8 cellular contexts compared by ENCODE assay signal in the genomic region with DNA sequence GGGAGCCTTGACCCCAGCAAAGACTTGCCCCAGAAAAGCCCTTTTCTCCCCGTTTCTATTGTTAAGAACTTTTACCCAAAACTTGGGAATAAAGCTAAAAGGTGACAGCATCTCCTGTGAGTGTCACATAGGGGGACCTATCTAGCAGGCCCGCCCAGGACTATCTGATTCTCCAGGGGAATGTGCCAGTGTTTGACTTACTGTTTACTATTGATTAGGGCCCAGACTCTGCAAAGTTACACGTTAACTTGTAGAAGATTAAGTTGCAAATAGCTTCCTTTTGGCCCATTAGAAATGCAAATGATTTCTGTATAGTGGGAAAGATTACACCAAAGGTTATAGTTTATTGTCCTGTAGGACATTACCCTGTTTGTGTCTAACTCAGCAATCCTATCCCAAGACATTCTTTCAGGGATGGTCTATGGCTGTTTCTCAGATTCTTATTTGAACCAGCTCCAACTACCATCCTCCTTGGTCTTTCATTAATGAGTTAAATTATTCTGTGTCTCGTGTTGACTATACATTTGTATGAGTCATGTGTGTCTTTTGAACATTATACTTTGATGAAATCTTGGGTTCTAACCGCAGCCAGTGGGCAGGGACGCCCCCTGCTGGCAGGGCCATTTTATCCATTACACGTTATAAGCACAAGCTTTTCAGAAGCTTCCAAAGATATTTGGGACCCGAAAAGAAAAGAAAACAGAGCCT.
DNase-seq lines count a peak whose midpoint lies in the region; ATAC-seq and TF ChIP-seq lines count a peak whose summit lies in the region.

No MANE protein-coding gene starts in this region.

- H3K27ac ChIP-seq in SU-DHL-6 (ENCODE audit: low read depth, low read length), result no peak overlapping the region

- no peaks in the 10 kb centered on the region for H3K79me2 ChIP-seq in SU-DHL-6 (ENCODE audit: insufficient read depth, low read length)

- TF ChIP-seq CTCF in SU-DHL-6 (IDR thresholded peaks at IDR 0.05; ENCODE audit: insufficient read depth, low read length, poor library complexity, severe bottlenecking), result peak; percentile 66

- no peaks in the 10 kb centered on the region for H3F3A ChIP-seq in SU-DHL-6 (ENCODE audit: insufficient read depth)

- DNase-seq in ACHN (peak; percentile 25), HEK293T (ENCODE audit: extremely low spot score) (peak; percentile 45), adipocyte (ENCODE audit: low read depth) (peak; percentile 28), left kidney (ENCODE audit: low read depth, low spot score) (peak; percentile 35), GM19238 (ENCODE audit: insufficient read length, low spot score) (no peak)
- DNase-seq in stimulated activated CD8-positive, alpha-beta memory T cell treated with anti-CD3 and anti-CD28 coated beads, Interleukin-15, amount 100 ng/mL, for 4 hours (ENCODE audit: low read depth in 2 of 2), result peak; percentile 35 to 43

- CTCF ChIA-PET in HEK293T (lab: Yijun Ruan, JAX), result interaction anchor here (0.6 to 3.2 kb wide), 10 partner anchors 11 to 1865 kb away, joined by 3 to 13 read pairs (median 4); no protein-coding TSS in a partner anchor

- no peaks in the 10 kb centered on the region for H4K20me1 ChIP-seq in SU-DHL-6 (ENCODE audit: low read depth, low read length)

- POLR2A ChIA-PET in HEK293T (lab: Yijun Ruan, JAX), result no interaction called here

- H2AFZ ChIP-seq in SU-DHL-6 (ENCODE audit: low read depth, low read length, severe bottlenecking), result no peak overlapping the region

- no peak for ATAC-seq in GM19463 (IDR thresholded peaks at IDR 0.05; ENCODE audit: unreplicated experiment)

- H3K4me2 ChIP-seq in SU-DHL-6 (ENCODE audit: low read depth, low read length, poor library complexity, severe bottlenecking), result no peak overlapping the region

- no peaks in the 10 kb centered on the region for H3K36me3 ChIP-seq in SU-DHL-6 (ENCODE audit: low read length)
- H3K36me3 ChIP-seq in adipocyte (ENCODE audit: control insufficient read depth, insufficient read depth, low read length, severe bottlenecking), result no peaks in the 10 kb centered on the region

- no peaks in the 10 kb centered on the region for H3K4me1 ChIP-seq in adipocyte (ENCODE audit: control insufficient read depth, insufficient read depth, low read length)

- H3K9me3 ChIP-seq in SU-DHL-6 (ENCODE audit: insufficient read depth, low read length) (peaks cover 10% of the 10 kb centered on the region; the same call in 1 of the 2 replicates), adipocyte (ENCODE audit: control insufficient read depth, low read length) (peaks cover 24% of the 10 kb centered on the region)

- H3K9me2 ChIP-seq in SU-DHL-6 (replicated peaks; ENCODE audit: insufficient read depth, low read length), result no peaks in the 10 kb centered on the region

- no peak overlapping the region for H3K4me3 ChIP-seq in SU-DHL-6 (ENCODE audit: insufficient read depth, low read length, poor library complexity, severe bottlenecking)
- H3K4me3 ChIP-seq in adipocyte (ENCODE audit: low read length), result no peak overlapping the region

- no peak overlapping the region for H3K9ac ChIP-seq in SU-DHL-6 (ENCODE audit: low read length)
- no peak overlapping the region for H3K9ac ChIP-seq in adipocyte (ENCODE audit: low read length)

- in situ Hi-C loops in ACHN (cut with HindIII; ENCODE audit: low pct_ligation_motif_present, low pct_unique_long_range_greater_than_20kb, low sequenced_read_pairs), result no loop called here

- no peaks in the 10 kb centered on the region for H3K27me3 ChIP-seq in SU-DHL-6 (ENCODE audit: low read length)
- no peaks in the 10 kb centered on the region for H3K27me3 ChIP-seq in adipocyte (replicated peaks; ENCODE audit: control insufficient read depth, insufficient read depth, low read length)

TF ChIP-seq in HEK293T, 16 proteins besides CTCF, POLR2A, EP300 and RAD21:
- no peak for TF ChIP-seq TARDBP (IDR thresholded peaks at IDR 0.05)
- TF ChIP-seq LEF1 (IDR thresholded peaks at IDR 0.05; ENCODE audit: borderline replicate concordance), result no peak
- TF ChIP-seq HDGF (IDR thresholded peaks at IDR 0.05; ENCODE audit: borderline replicate concordance), result no peak
- no peak for TF ChIP-seq ZNF384 (IDR thresholded peaks at IDR 0.05)
- no peak for TF ChIP-seq FOXM1 (IDR thresholded peaks at IDR 0.05; ENCODE audit: borderline replicate concordance)
- TF ChIP-seq, protein P1, sequence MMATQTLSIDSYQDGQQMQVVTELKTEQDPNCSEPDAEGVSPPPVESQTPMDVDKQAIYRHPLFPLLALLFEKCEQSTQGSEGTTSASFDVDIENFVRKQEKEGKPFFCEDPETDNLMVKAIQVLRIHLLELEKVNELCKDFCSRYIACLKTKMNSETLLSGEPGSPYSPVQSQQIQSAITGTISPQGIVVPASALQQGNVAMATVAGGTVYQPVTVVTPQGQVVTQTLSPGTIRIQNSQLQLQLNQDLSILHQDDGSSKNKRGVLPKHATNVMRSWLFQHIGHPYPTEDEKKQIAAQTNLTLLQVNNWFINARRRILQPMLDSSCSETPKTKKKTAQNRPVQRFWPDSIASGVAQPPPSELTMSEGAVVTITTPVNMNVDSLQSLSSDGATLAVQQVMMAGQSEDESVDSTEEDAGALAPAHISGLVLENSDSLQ (IDR thresholded peaks at IDR 0.05), result no peak
- no peak for TF ChIP-seq NFRKB (IDR thresholded peaks at IDR 0.05)
